Comparison of ENCODE assay signal across 2 cellular contexts in the genomic region with DNA sequence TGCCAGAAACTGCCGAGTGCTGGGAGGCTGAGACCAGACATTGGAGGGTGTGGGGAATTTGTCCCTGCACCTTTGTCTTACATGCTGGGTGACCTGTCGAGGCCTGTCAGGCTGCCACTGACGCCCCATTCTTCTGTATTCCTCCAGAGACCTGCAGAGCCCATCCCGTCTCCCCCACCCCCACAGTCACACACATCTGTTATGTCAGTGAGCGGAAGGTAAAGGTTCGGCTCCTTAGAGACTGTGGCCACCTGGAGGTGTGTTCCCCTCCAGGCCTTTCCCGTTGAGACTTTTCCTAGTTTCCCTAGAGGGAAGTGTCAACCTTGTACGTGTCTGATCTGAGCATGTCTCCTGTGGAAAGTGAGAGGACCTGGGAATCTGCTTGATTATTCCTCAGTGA.
A peak's percentile ranks its signal among the peaks of the same experiment; 100 is the strongest.
TF ChIP-seq lines count a peak whose summit lies in the region.

No MANE protein-coding gene starts in this region.

TF ChIP-seq in IMR-90, 13 proteins besides CTCF, POLR2A, EP300 and RAD21:
- TF ChIP-seq CHD1 (IDR thresholded peaks at IDR 0.05; ENCODE audit: low read depth, low read length): no peak

TF ChIP-seq in K562, 482 proteins besides CTCF, POLR2A, EP300 and RAD21:
- TF ChIP-seq CBFA2T3 (IDR thresholded peaks at IDR 0.05) (peak; percentile 19; the same call in 1 of the 2 replicates), POLR2B (IDR thresholded peaks at IDR 0.05; ENCODE audit: low read depth, partially characterized antibody) (no peak)
